In genomic region chr20:46811328-46812084, GRCh38 we compare ENCODE assay signal across 12 cellular contexts.
DNase-seq lines count a peak whose midpoint lies in the region; TF ChIP-seq lines count a peak whose summit lies in the region.
"Had no signal": no experiment of that assay in that cellular context is flagged by ENCODE, and none has a peak within 500 bp of the region (broad histone marks: within the 10 kb centered on the region; RNA-seq: fewer than 3 reads in every experiment).

No MANE protein-coding gene starts in this region.

- no peak overlapping the region for H3K4me3 ChIP-seq in mammary epithelial cell (replicated peaks in 1 of 3; ENCODE audit: insufficient read depth in 1 of 3, low read depth in 2 of 3, low read length in 3 of 3)
- peak overlapping the region; percentile 23 for H3K4me3 ChIP-seq in neural progenitor cell
- H3K4me3 ChIP-seq: heart right ventricle had no signal

- DNase-seq in DMS153 treated with DMSO at 0.1 percent for 48 hours (lab: John Stamatoyannopoulos, UW; ENCODE audit: unreplicated experiment) (peak; percentile 61), NCI-H2081 (lab: John Stamatoyannopoulos, UW) (peak; percentile 90 to 95), mammary epithelial cell (no peak), neural progenitor cell (ENCODE audit: low spot score) (peak; percentile 26), kidney glomerular epithelial cell (lab: John Stamatoyannopoulos, UW) (no peak), amniotic stem cell (lab: John Stamatoyannopoulos, UW) (no peak)
- no peak for DNase-seq in activated naive CD4-positive, alpha-beta T cell treated with anti-CD3 and anti-CD28 coated beads for 36 hours
- no peak for DNase-seq in stimulated activated CD4-positive, alpha-beta T cell treated with anti-CD3 and anti-CD28 coated beads, Interleukin-15, amount 100 ng/mL, for 24 hours
- DNase-seq: activated T-cell treated with anti-CD3 and anti-CD28 coated beads for 4 hours, heart right ventricle, MV-4-11 had no signal

- H4K20me1 ChIP-seq in mammary epithelial cell (ENCODE audit: insufficient read depth, low read length) (no peaks in the 10 kb centered on the region), neural progenitor cell (ENCODE audit: low read depth) (peaks cover 11% of the 10 kb centered on the region)

- H3K9me3 ChIP-seq in mammary epithelial cell (replicated peaks; ENCODE audit: insufficient read depth, low read length) (no peaks in the 10 kb centered on the region), neural progenitor cell (ENCODE audit: low read depth) (no peaks in the 10 kb centered on the region)
- H3K9me3 ChIP-seq: heart right ventricle, neutrophil had no signal

- H3K27ac ChIP-seq in mammary epithelial cell (ENCODE audit: insufficient read depth, low read depth, low read length) = no peak overlapping the region
- H3K27ac ChIP-seq in neural progenitor cell = no peak overlapping the region
- H3K27ac ChIP-seq: heart right ventricle, neutrophil had no signal

- peaks cover 33% of the 10 kb centered on the region for H3K4me1 Mint-ChIP-seq in neural progenitor cell
- H3K4me1 Mint-ChIP-seq in activated naive CD4-positive, alpha-beta T cell treated with anti-CD3 and anti-CD28 coated beads for 36 hours (ENCODE audit: low read depth) = no peaks in the 10 kb centered on the region

- H3K4me2 ChIP-seq in mammary epithelial cell (ENCODE audit: insufficient read depth, low read depth, low read length) = peak overlapping the region; percentile 61
- peak overlapping the region; percentile 52 for H3K4me2 ChIP-seq in neural progenitor cell

- TF ChIP-seq CTCF in mammary epithelial cell (conservative IDR thresholded peaks at IDR 0.05 in 1 of 2, IDR thresholded peaks at IDR 0.05 in 1 of 2; ENCODE audit: extremely low read depth in 1 of 2, insufficient read depth in 1 of 2, low read depth in 1 of 2, low read length in 2 of 2) (no peak), neural progenitor cell (IDR thresholded peaks at IDR 0.05) (no peak)

- CTCF ChIA-PET in mammary epithelial cell (lab: Charles Lee; ENCODE audit: low non-redundant PET) = no interaction called here
- CTCF ChIA-PET in activated naive CD4-positive, alpha-beta T cell treated with anti-CD3 and anti-CD28 coated beads for 36 hours (lab: Charles Lee) = no interaction called here

- no peak overlapping the region for H2AFZ ChIP-seq in mammary epithelial cell (ENCODE audit: low read depth, low read length)
- no peak overlapping the region for H2AFZ ChIP-seq in neural progenitor cell (replicated peaks)

- 25% methylated on average over 12 of the region's 47 CpGs for WGBS in mammary epithelial cell (ENCODE audit: low coverage, missing lambda C conversion rate)

- H3K36me3 ChIP-seq in mammary epithelial cell (ENCODE audit: insufficient read depth, low read length) (no peaks in the 10 kb centered on the region), neural progenitor cell (no peaks in the 10 kb centered on the region)
- H3K36me3 ChIP-seq: heart right ventricle, neutrophil had no signal

- H3K9ac ChIP-seq in mammary epithelial cell (ENCODE audit: insufficient read depth, low read length) = no peak overlapping the region
- H3K9ac ChIP-seq in neural progenitor cell = no peak overlapping the region

- H3K4me1 ChIP-seq in mammary epithelial cell (ENCODE audit: insufficient read depth, low read length) = peaks cover 6% of the 10 kb centered on the region
- H3K4me1 ChIP-seq in neural progenitor cell = peaks cover 12% of the 10 kb centered on the region

- no peak overlapping the region for H3K27ac Mint-ChIP-seq in neural progenitor cell
- no peak overlapping the region for H3K27ac Mint-ChIP-seq in activated naive CD4-positive, alpha-beta T cell treated with anti-CD3 and anti-CD28 coated beads for 36 hours

- no peaks in the 10 kb centered on the region for H3K9me3 Mint-ChIP-seq in neural progenitor cell
- H3K9me3 Mint-ChIP-seq in activated naive CD4-positive, alpha-beta T cell treated with anti-CD3 and anti-CD28 coated beads for 36 hours = no peaks in the 10 kb centered on the region

- H3K36me3 Mint-ChIP-seq in neural progenitor cell = no peaks in the 10 kb centered on the region
- no peaks in the 10 kb centered on the region for H3K36me3 Mint-ChIP-seq in activated naive CD4-positive, alpha-beta T cell treated with anti-CD3 and anti-CD28 coated beads for 36 hours (ENCODE audit: low read depth)

- H3K4me3 Mint-ChIP-seq in neural progenitor cell = no peak overlapping the region
- H3K4me3 Mint-ChIP-seq in activated naive CD4-positive, alpha-beta T cell treated with anti-CD3 and anti-CD28 coated beads for 36 hours = no peak overlapping the region

- H3K27me3 Mint-ChIP-seq in neural progenitor cell (ENCODE audit: insufficient read depth, low read depth) = peaks cover 19% of the 10 kb centered on the region
- peaks cover 36% of the 10 kb centered on the region for H3K27me3 Mint-ChIP-seq in activated naive CD4-positive, alpha-beta T cell treated with anti-CD3 and anti-CD28 coated beads for 36 hours (ENCODE audit: low read depth)

- H3K79me2 ChIP-seq in mammary epithelial cell (ENCODE audit: insufficient read depth, low read length) (no peaks in the 10 kb centered on the region), neural progenitor cell (ENCODE audit: low read depth) (no peaks in the 10 kb centered on the region)

- in situ Hi-C loops in mammary epithelial cell (cut with MboI; ENCODE audit: low sequenced_read_pairs in 2 of 2) = no loop called here

- intact Hi-C loops in mammary epithelial cell (cut with micrococcal nuclease) = no loop called here
- intact Hi-C loops in activated naive CD4-positive, alpha-beta T cell treated with anti-CD3 and anti-CD28 coated beads for 36 hours (cut with micrococcal nuclease) = no loop called here

- dilution Hi-C loops in mammary epithelial cell (cut with HindIII; ENCODE audit: low sequenced_read_pairs) = no loop called here

- no TSS peak for BruUV-seq in mammary epithelial cell (replicated peaks; lab: Mats Ljungman, UMichigan)

- H3K27me3 ChIP-seq in mammary epithelial cell (ENCODE audit: insufficient read depth, low read length) (peaks cover 5% of the 10 kb centered on the region), neural progenitor cell (peaks cover 21% of the 10 kb centered on the region)

- peaks cover 26% of the 10 kb centered on the region for H3F3A ChIP-seq in neural progenitor cell (ENCODE audit: low read depth)

Comparison
In these comparisons a context has a peak if more than half of its experiments do, and no peak if none do; other contexts are left out.
1. DNase-seq: peak in DMS153 treated with DMSO at 0.1 percent for 48 hours (single experiment), NCI-H2081 (2 of 2) and neural progenitor cell (single experiment); none in mammary epithelial cell (single experiment), activated naive CD4-positive, alpha-beta T cell treated with anti-CD3 and anti-CD28 coated beads for 36 hours (single experiment), kidney glomerular epithelial cell (single experiment), stimulated activated CD4-positive, alpha-beta T cell treated with anti-CD3 and anti-CD28 coated beads, Interleukin-15, amount 100 ng/mL, for 24 hours (single experiment) and amniotic stem cell (single experiment).